29 cellular contexts compared by ENCODE assay signal in genomic region chr12:107624493-107624892, GRCh38.
"Had no signal": no experiment of that assay in that cellular context is flagged by ENCODE, and none has a peak within 500 bp of the region (broad histone marks: within the 10 kb centered on the region; RNA-seq: fewer than 3 reads in every experiment).

No MANE protein-coding gene starts in this region.

- H2AFZ ChIP-seq: hepatocyte had no signal

- H3K4me3 ChIP-seq: colonic mucosa, coronary artery, dorsolateral prefrontal cortex, esophagus muscularis mucosa, esophagus squamous epithelium, gastrocnemius medialis, gastroesophageal sphincter, heart left ventricle, heart right ventricle, hepatocyte had no signal

- FAIRE-seq: colon, endometrium, endothelial cell of umbilical vein, frontal cortex had no signal

- H3K27me3 ChIP-seq: colonic mucosa, esophagus squamous epithelium, foreskin keratinocyte, gastrocnemius medialis, hepatocyte had no signal

- H3K27ac ChIP-seq: colonic mucosa, coronary artery, dorsolateral prefrontal cortex, epithelial cell of prostate, esophagus muscularis mucosa, esophagus squamous epithelium, foreskin keratinocyte, gastrocnemius medialis, gastroesophageal sphincter, heart left ventricle, heart right ventricle, hepatocyte had no signal

- H3K4me1 ChIP-seq: colonic mucosa, esophagus muscularis mucosa, esophagus squamous epithelium, foreskin keratinocyte, gastrocnemius medialis, gastroesophageal sphincter, heart left ventricle, heart right ventricle had no signal

- H3K79me2 ChIP-seq: hepatocyte had no signal

- H3K4me2 ChIP-seq: hepatocyte had no signal

- ATAC-seq: effector memory CD8-positive, alpha-beta T cell; esophagus mucosa; foreskin keratinocyte; gastrocnemius medialis; gastroesophageal sphincter; heart left ventricle; heart right ventricle had no signal

- DNase-seq: colonic mucosa; cortex of kidney; dermis blood vessel endothelial cell; dorsolateral prefrontal cortex; effector CD4-positive, alpha-beta T cell; effector CD8-positive, alpha-beta T cell; effector memory CD4-positive, alpha-beta T cell; effector memory CD8-positive, alpha-beta T cell; endodermal cell; erythroblast; esophagus squamous epithelium; foreskin fibroblast; foreskin keratinocyte; foreskin melanocyte; gastrocnemius medialis; glutamatergic neuron; head of caudate nucleus; heart left ventricle; heart right ventricle had no signal

- H3K9me3 ChIP-seq: colonic mucosa had no signal

- H3K36me3 ChIP-seq: colonic mucosa, esophagus muscularis mucosa, gastrocnemius medialis, gastroesophageal sphincter, heart left ventricle, heart right ventricle had no signal
